15 cellular contexts compared by ENCODE assay signal in genomic region chr3:129657261-129658046, GRCh38. TPM values are rescaled to one million over a fixed set of nuclear protein-coding genes. Genes with fewer than 3 reads are reported as not detected.
DNase-seq lines count a peak whose midpoint lies in the region; ATAC-seq and TF ChIP-seq lines count a peak whose summit lies in the region.
"Had no signal": no experiment of that assay in that cellular context is flagged by ENCODE, and none has a peak within 500 bp of the region (broad histone marks: within the 10 kb centered on the region; RNA-seq: fewer than 3 reads in every experiment).

No MANE protein-coding gene starts in this region.

- H3K4me3 ChIP-seq in Loucy (ENCODE audit: low read length, poor library complexity, severe bottlenecking), result peak overlapping the region; percentile 24
- no peak overlapping the region for H3K4me3 ChIP-seq in liver (ENCODE audit: low read depth in 1 of 3, low read length in 3 of 3)
- H3K4me3 ChIP-seq: thoracic aorta had no signal

- H3K36me3 Mint-ChIP-seq in MCF 10A (ENCODE audit: insufficient read depth, unreplicated experiment), result peaks cover 11% of the 10 kb centered on the region

- H3K27me3 ChIP-seq in Loucy (ENCODE audit: insufficient read depth, low read length, poor library complexity, severe bottlenecking) (no peaks in the 10 kb centered on the region), liver (ENCODE audit: control insufficient read depth in 4 of 4, insufficient read depth in 4 of 4, low read length in 3 of 4) (no peaks in the 10 kb centered on the region)
- H3K27me3 ChIP-seq: BE2C had no signal

- H3K4me1 Mint-ChIP-seq in MCF 10A (ENCODE audit: insufficient read depth, unreplicated experiment), result peaks cover 20% of the 10 kb centered on the region

- no peak for TF ChIP-seq CTCF in Loucy (conservative IDR thresholded peaks at IDR 0.05; ENCODE audit: low read length)
- no peak for TF ChIP-seq CTCF in MCF 10A (IDR thresholded peaks at IDR 0.05; ENCODE audit: unreplicated experiment)
- TF ChIP-seq CTCF in liver (IDR thresholded peaks at IDR 0.05; ENCODE audit: low read depth, low read length, missing input control), result no peak

- H3K36me3 ChIP-seq in Loucy (ENCODE audit: insufficient read depth, low read length) (peaks cover 10% of the 10 kb centered on the region; the same call in 1 of the 2 replicates), liver (ENCODE audit: control insufficient read depth in 4 of 4, insufficient read depth in 3 of 4, low read depth in 1 of 4, low read length in 3 of 4) (peaks cover 0 to 13% (median 4%) of the 10 kb centered on the region in 4 donors)

- BruUV-seq in MCF 10A (replicated peaks; lab: Mats Ljungman, UMichigan), result no TSS peak

- H3K4me1 ChIP-seq in Loucy (ENCODE audit: insufficient read depth, low read length, poor library complexity, severe bottlenecking) (peaks cover 25% of the 10 kb centered on the region), liver (ENCODE audit: control insufficient read depth in 4 of 4, insufficient read depth in 4 of 4, low read length in 3 of 4) (peaks cover 5 to 34% (median 13%) of the 10 kb centered on the region in 4 donors)

- H3K9me3 ChIP-seq in Loucy (ENCODE audit: insufficient read depth, low read depth, low read length) (no peaks in the 10 kb centered on the region), liver (ENCODE audit: control insufficient read depth in 4 of 4, low read length in 3 of 4) (no peaks in the 10 kb centered on the region)
- H3K9me3 ChIP-seq: BE2C, thoracic aorta had no signal

- TF ChIP-seq POLR2A in GM18505 (IDR thresholded peaks at IDR 0.05; ENCODE audit: borderline replicate concordance, extremely low read depth, insufficient read depth, insufficient read length), result no peak

- no peak for ATAC-seq in GM21723 (IDR thresholded peaks at IDR 0.05; ENCODE audit: unreplicated experiment)
- ATAC-seq in GM18505 (IDR thresholded peaks at IDR 0.05; ENCODE audit: unreplicated experiment), result no peak
- no peak for ATAC-seq in stimulated activated naive CD8-positive, alpha-beta T cell treated with anti-CD3 and anti-CD28 coated beads, Interleukin-15, Interleukin-2, amounts not matched to agents 100 U/mL and 50 U/mL, for 24 hours

- no peak for TF ChIP-seq RAD21 in liver (IDR thresholded peaks at IDR 0.05)

- DNase-seq in A172 (ENCODE audit: low spot score) (peak; percentile 40), MCF 10A (ENCODE audit: unreplicated experiment) (peak; percentile 30), mucosa of gallbladder (ENCODE audit: low spot score) (no peak)
- no peak for DNase-seq in stimulated activated naive CD8-positive, alpha-beta T cell treated with anti-CD3 and anti-CD28 coated beads, Interleukin-15, Interleukin-2, amounts not matched to agents 100 U/mL and 50 U/mL, for 24 hours
- DNase-seq: activated CD8-positive, alpha-beta memory T cell treated with anti-CD3 and anti-CD28 coated beads, Interleukin-2, amount 50 U/mL, for 48 hours; aorta; BE2C; left cardiac atrium; NCI-H2029; retina had no signal

- CTCF ChIA-PET in MCF 10A (lab: Yijun Ruan, JAX), result interaction anchor here (0.6 to 1.6 kb wide), 3 partner anchors 167 to 225 kb away, joined by 3 to 4 read pairs (median 4); no protein-coding TSS in a partner anchor

- POLR2A ChIA-PET in MCF 10A (lab: Yijun Ruan, JAX), result interaction anchor here (0.5 to 1.0 kb wide), 3 partner anchors 25 to 195 kb away, joined by 3 to 4 read pairs (median 4); no protein-coding TSS in a partner anchor

- peak overlapping the region; percentile 44 for H3K27ac Mint-ChIP-seq in MCF 10A (ENCODE audit: low read depth, unreplicated experiment)

- H3K4me3 Mint-ChIP-seq in MCF 10A (ENCODE audit: unreplicated experiment), result no peak overlapping the region

- no peaks in the 10 kb centered on the region for H3K27me3 Mint-ChIP-seq in MCF 10A (ENCODE audit: insufficient read depth, unreplicated experiment)

- no peaks in the 10 kb centered on the region for H4K20me1 ChIP-seq in Loucy (ENCODE audit: insufficient read depth, low read length, poor library complexity, severe bottlenecking)

- H2AFZ ChIP-seq in Loucy (ENCODE audit: low read length), result peak overlapping the region; percentile 37; the same call in 1 of the 2 replicates

- WGBS in liver, result 83% methylated on average over 2 of the region's 2 CpGs

- H3K9me3 Mint-ChIP-seq in MCF 10A (ENCODE audit: unreplicated experiment), result no peaks in the 10 kb centered on the region

- H3F3A ChIP-seq in Loucy (ENCODE audit: low read depth), result no peaks in the 10 kb centered on the region

- H3K4me2 ChIP-seq in Loucy (ENCODE audit: low read depth, low read length, poor library complexity, severe bottlenecking), result peak overlapping the region; percentile 48

- H3K27ac ChIP-seq in liver (ENCODE audit: low read depth in 1 of 2, low read length in 2 of 2), result peak overlapping the region; percentile 89 to 96

- no peaks in the 10 kb centered on the region for H3K9me2 ChIP-seq in Loucy (replicated peaks; ENCODE audit: low read depth, low read length)

- no peaks in the 10 kb centered on the region for H3K79me2 ChIP-seq in Loucy (ENCODE audit: insufficient read depth, low read length)

- intact Hi-C loops in MCF 10A (cut with micrococcal nuclease), result no loop called here

- peak overlapping the region; percentile 8 for H3K9ac ChIP-seq in Loucy (ENCODE audit: low read depth, low read length, poor library complexity, severe bottlenecking)
- peak overlapping the region in 1 of 2 donors; percentile 42 for H3K9ac ChIP-seq in liver (ENCODE audit: low read depth in 1 of 2, low read length in 2 of 2)

TF ChIP-seq in liver, 16 proteins besides CTCF, POLR2A, EP300 and RAD21:
- TF ChIP-seq HNF4G (IDR thresholded peaks at IDR 0.05), result no peak
- no peak for TF ChIP-seq FOXA2 (IDR thresholded peaks at IDR 0.05)
- no peak for TF ChIP-seq GABPA (IDR thresholded peaks at IDR 0.05 in 1 of 2, conservative IDR thresholded peaks at IDR 0.05 in 1 of 2)
- TF ChIP-seq, protein P1, sequence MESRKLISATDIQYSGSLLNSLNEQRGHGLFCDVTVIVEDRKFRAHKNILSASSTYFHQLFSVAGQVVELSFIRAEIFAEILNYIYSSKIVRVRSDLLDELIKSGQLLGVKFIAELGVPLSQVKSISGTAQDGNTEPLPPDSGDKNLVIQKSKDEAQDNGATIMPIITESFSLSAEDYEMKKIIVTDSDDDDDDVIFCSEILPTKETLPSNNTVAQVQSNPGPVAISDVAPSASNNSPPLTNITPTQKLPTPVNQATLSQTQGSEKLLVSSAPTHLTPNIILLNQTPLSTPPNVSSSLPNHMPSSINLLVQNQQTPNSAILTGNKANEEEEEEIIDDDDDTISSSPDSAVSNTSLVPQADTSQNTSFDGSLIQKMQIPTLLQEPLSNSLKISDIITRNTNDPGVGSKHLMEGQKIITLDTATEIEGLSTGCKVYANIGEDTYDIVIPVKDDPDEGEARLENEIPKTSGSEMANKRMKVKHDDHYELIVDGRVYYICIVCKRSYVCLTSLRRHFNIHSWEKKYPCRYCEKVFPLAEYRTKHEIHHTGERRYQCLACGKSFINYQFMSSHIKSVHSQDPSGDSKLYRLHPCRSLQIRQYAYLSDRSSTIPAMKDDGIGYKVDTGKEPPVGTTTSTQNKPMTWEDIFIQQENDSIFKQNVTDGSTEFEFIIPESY (IDR thresholded peaks at IDR 0.05), result no peak
- TF ChIP-seq NR2F2 (IDR thresholded peaks at IDR 0.05), result no peak
- TF ChIP-seq, protein P2, sequence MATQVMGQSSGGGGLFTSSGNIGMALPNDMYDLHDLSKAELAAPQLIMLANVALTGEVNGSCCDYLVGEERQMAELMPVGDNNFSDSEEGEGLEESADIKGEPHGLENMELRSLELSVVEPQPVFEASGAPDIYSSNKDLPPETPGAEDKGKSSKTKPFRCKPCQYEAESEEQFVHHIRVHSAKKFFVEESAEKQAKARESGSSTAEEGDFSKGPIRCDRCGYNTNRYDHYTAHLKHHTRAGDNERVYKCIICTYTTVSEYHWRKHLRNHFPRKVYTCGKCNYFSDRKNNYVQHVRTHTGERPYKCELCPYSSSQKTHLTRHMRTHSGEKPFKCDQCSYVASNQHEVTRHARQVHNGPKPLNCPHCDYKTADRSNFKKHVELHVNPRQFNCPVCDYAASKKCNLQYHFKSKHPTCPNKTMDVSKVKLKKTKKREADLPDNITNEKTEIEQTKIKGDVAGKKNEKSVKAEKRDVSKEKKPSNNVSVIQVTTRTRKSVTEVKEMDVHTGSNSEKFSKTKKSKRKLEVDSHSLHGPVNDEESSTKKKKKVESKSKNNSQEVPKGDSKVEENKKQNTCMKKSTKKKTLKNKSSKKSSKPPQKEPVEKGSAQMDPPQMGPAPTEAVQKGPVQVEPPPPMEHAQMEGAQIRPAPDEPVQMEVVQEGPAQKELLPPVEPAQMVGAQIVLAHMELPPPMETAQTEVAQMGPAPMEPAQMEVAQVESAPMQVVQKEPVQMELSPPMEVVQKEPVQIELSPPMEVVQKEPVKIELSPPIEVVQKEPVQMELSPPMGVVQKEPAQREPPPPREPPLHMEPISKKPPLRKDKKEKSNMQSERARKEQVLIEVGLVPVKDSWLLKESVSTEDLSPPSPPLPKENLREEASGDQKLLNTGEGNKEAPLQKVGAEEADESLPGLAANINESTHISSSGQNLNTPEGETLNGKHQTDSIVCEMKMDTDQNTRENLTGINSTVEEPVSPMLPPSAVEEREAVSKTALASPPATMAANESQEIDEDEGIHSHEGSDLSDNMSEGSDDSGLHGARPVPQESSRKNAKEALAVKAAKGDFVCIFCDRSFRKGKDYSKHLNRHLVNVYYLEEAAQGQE (IDR thresholded peaks at IDR 0.05), result no peak
- no peak for TF ChIP-seq FOXA1 (IDR thresholded peaks at IDR 0.05)
- TF ChIP-seq SP1 (IDR thresholded peaks at IDR 0.05), result no peak
- TF ChIP-seq RXRA (IDR thresholded peaks at IDR 0.05), result no peak
- no peak for TF ChIP-seq YY1 (IDR thresholded peaks at IDR 0.05)
- TF ChIP-seq EGR1 (IDR thresholded peaks at IDR 0.05; ENCODE audit: low read depth in 2 of 2), result no peak
- no peak for TF ChIP-seq JUND (IDR thresholded peaks at IDR 0.05)
- TF ChIP-seq, protein P3, sequence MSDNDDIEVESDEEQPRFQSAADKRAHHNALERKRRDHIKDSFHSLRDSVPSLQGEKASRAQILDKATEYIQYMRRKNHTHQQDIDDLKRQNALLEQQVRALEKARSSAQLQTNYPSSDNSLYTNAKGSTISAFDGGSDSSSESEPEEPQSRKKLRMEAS (IDR thresholded peaks at IDR 0.05), result no peak
- no peak for TF ChIP-seq HNF4A (conservative IDR thresholded peaks at IDR 0.05)

RNA-seq across cellular contexts. Expression of gene PLXND1, which starts 51.0 kb away (rescaled TPM):
- total RNA-seq in A172 (2014; rRNA removed; shearing (Covaris generic)), result 210 and 219 TPM in 2 replicates
- total RNA-seq in MCF 10A (2022) (5.6 and 6.2 TPM in 2 replicates), liver (10 to 100 TPM; 39.4 to 50.2 TPM), mucosa of gallbladder (82.2 TPM)
- polyA plus RNA-seq in liver, result 10 to 100 TPM; 10.4 to 26.2 TPM

Comparison
In these comparisons a context has a peak if more than half of its experiments do, and no peak if none do; other contexts are left out.
1. DNase-seq: peak in A172 (single experiment) and MCF 10A (single experiment); none in stimulated activated naive CD8-positive, alpha-beta T cell treated with anti-CD3 and anti-CD28 coated beads, Interleukin-15, Interleukin-2, amounts not matched to agents 100 U/mL and 50 U/mL, for 24 hours (single experiment) and mucosa of gallbladder (single experiment).